ENCODE assay signal across 18 cellular contexts in genomic region chr6:168169624-168170023, GRCh38.
DNase-seq lines count a peak whose midpoint lies in the region; ATAC-seq, FAIRE-seq and TF ChIP-seq lines count a peak whose summit lies in the region.
"Had no signal": no experiment of that assay in that cellular context is flagged by ENCODE, and none has a peak within 500 bp of the region (broad histone marks: within the 10 kb centered on the region; RNA-seq: fewer than 3 reads in every experiment).

No MANE protein-coding gene starts in this region.

- H4K5ac ChIP-seq in H1 (ENCODE audit: insufficient read length, low read depth, low read length), result no peak overlapping the region

- no peak overlapping the region for H4K91ac ChIP-seq in H1 (replicated peaks; ENCODE audit: insufficient read length, low read length)

- TF ChIP-seq EP300 in H1 (IDR thresholded peaks at IDR 0.05; ENCODE audit: borderline replicate concordance in 1 of 2, low read depth in 2 of 2, low read length in 2 of 2), result no peak

- no peak overlapping the region for H2BK20ac ChIP-seq in H1 (ENCODE audit: low read length)

- no peak overlapping the region for H3K4me2 ChIP-seq in GM23338
- H3K4me2 ChIP-seq in H1 (ENCODE audit: insufficient read depth in 1 of 2, low read depth in 2 of 2, low read length in 2 of 2), result no peak overlapping the region
- H3K4me2 ChIP-seq: A549 had no signal

- TF ChIP-seq CTCF in A673 (conservative IDR thresholded peaks at IDR 0.05; ENCODE audit: low read depth, low read length) (no peak), GM23338 (conservative IDR thresholded peaks at IDR 0.05; ENCODE audit: low read depth in 2 of 2) (no peak), H1 (IDR thresholded peaks at IDR 0.05; ENCODE audit: control extremely low read depth in 1 of 3, insufficient read depth in 1 of 3, low read depth in 1 of 3, low read length in 3 of 3) (no peak), osteocyte (IDR thresholded peaks at IDR 0.05) (no peak), spleen (IDR thresholded peaks at IDR 0.05 in 8 of 11, conservative IDR thresholded peaks at IDR 0.05 in 3 of 11) (no peak)

- no peak overlapping the region for H3K9ac ChIP-seq in H1 (replicated peaks in 1 of 4; ENCODE audit: extremely low read depth in 1 of 4, low read depth in 3 of 4, low read length in 3 of 4)

- H3K27me3 ChIP-seq in A673 (replicated peaks; ENCODE audit: insufficient read depth, low read depth, low read length, poor library complexity) (no peaks in the 10 kb centered on the region), GM23338 (ENCODE audit: insufficient read depth) (no peaks in the 10 kb centered on the region), H1 (replicated peaks in 1 of 4; ENCODE audit: control insufficient read depth in 3 of 4, extremely low read depth in 1 of 4, insufficient read depth in 3 of 4, low read length in 3 of 4) (no peaks in the 10 kb centered on the region), spleen (replicated peaks in 1 of 7) (peaks cover 0 to 13% (median 0%) of the 10 kb centered on the region in 7 donors)

- CTCF ChIA-PET in A673 (lab: Charles Lee) (no interaction called here), H1 (lab: Charles Lee; ENCODE audit: partially characterized antibody) (no interaction called here)

- POLR2A ChIA-PET in A673 (lab: Charles Lee; ENCODE audit: low non-redundant PET), result no interaction called here
- POLR2A ChIA-PET in H1 (lab: Charles Lee; ENCODE audit: partially characterized antibody), result no interaction called here

- no peaks in the 10 kb centered on the region for H4K20me1 ChIP-seq in GM23338 (replicated peaks; ENCODE audit: insufficient read depth)
- H4K20me1 ChIP-seq in H1 (replicated peaks in 1 of 2; ENCODE audit: control insufficient read depth in 1 of 2, insufficient read depth in 2 of 2, low read length in 2 of 2), result no peaks in the 10 kb centered on the region

- H3K27ac Mint-ChIP-seq in GM23338, result 0 out of 2 replicates have a peak overlapping the region, but pooled peaks have one; percentile 54
- H3K27ac Mint-ChIP-seq in osteocyte (ENCODE audit: unreplicated experiment), result no peak overlapping the region
- H3K27ac Mint-ChIP-seq: CD14-positive monocyte; CD8-positive, alpha-beta T cell had no signal

- no peak overlapping the region for H3K4me3 Mint-ChIP-seq in GM23338
- no peak overlapping the region for H3K4me3 Mint-ChIP-seq in osteocyte (ENCODE audit: unreplicated experiment)
- H3K4me3 Mint-ChIP-seq: CD14-positive monocyte; CD8-positive, alpha-beta T cell had no signal

- no peaks in the 10 kb centered on the region for H3K23me2 ChIP-seq in H1 (ENCODE audit: low read depth, low read length)

- H3K4me3 ChIP-seq in A673 (ENCODE audit: low read depth, low read length, poor library complexity, severe bottlenecking) (no peak overlapping the region), GM23338 (no peak overlapping the region), H1 (ENCODE audit: extremely low read depth in 1 of 4, insufficient read depth in 2 of 4, low read depth in 3 of 4, low read length in 4 of 4) (no peak overlapping the region), spleen (no peak overlapping the region)
- H3K4me3 ChIP-seq: A549 had no signal

- H3K9me2 ChIP-seq in GM23338 (ENCODE audit: insufficient read depth), result no peaks in the 10 kb centered on the region

- peak overlapping the region; percentile 0; the same call in 1 of the 2 replicates for H2AK5ac ChIP-seq in H1 (ENCODE audit: low read depth, low read length)

- peaks cover 58% of the 10 kb centered on the region for H3K9me3 ChIP-seq in A673 (ENCODE audit: low read depth, low read length, poor library complexity, severe bottlenecking)
- H3K9me3 ChIP-seq in H1 (ENCODE audit: insufficient read depth in 2 of 2, low read depth in 1 of 2, low read length in 1 of 2), result peaks cover 0 to 5% of the 10 kb centered on the region in 2 experiments; a peak in 1 of 4 replicates
- peaks cover 0 to 14% (median 4%) of the 10 kb centered on the region in 8 donors for H3K9me3 ChIP-seq in spleen
- H3K9me3 ChIP-seq: A549 had no signal

- intact Hi-C loops in A673 (cut with micrococcal nuclease; ENCODE audit: unreplicated experiment), result no loop called here
- intact Hi-C loops in spleen (cut with DNase I; ENCODE audit: low total_unique reads), result no loop called here

- H3K36me3 Mint-ChIP-seq in GM23338 (ENCODE audit: low read depth), result peaks cover 28% of the 10 kb centered on the region
- peaks cover 2% of the 10 kb centered on the region for H3K36me3 Mint-ChIP-seq in osteocyte (ENCODE audit: unreplicated experiment)
- H3K36me3 Mint-ChIP-seq: CD14-positive monocyte; CD8-positive, alpha-beta T cell had no signal

- no TSS peak for BruUV-seq in A673 (replicated peaks; lab: Mats Ljungman, UMichigan)

- peaks cover 3% of the 10 kb centered on the region for H3K36me3 ChIP-seq in A673 (ENCODE audit: insufficient read depth, low read length, poor library complexity, severe bottlenecking)
- H3K36me3 ChIP-seq in GM23338 (ENCODE audit: insufficient read depth), result no peaks in the 10 kb centered on the region
- no peaks in the 10 kb centered on the region for H3K36me3 ChIP-seq in H1 (ENCODE audit: control insufficient read depth in 2 of 4, insufficient read depth in 4 of 4, low read length in 3 of 4)
- H3K36me3 ChIP-seq in spleen, result no peaks in the 10 kb centered on the region

- TF ChIP-seq RAD21 in H1 (IDR thresholded peaks at IDR 0.05 in 1 of 2, conservative IDR thresholded peaks at IDR 0.05 in 1 of 2; ENCODE audit: low read depth in 2 of 2, low read length in 2 of 2), result no peak

- H4K8ac ChIP-seq in H1 (ENCODE audit: extremely low read depth, insufficient read depth, low read length), result no peak overlapping the region

- DNase-seq in A673 (ENCODE audit: low spot score) (no peak), GM23338 (ENCODE audit: low spot score) (no peak), H1 (ENCODE audit: low read depth in 1 of 2, low spot score in 2 of 2) (peak in 1 of 2 experiments; percentile 31), osteocyte (ENCODE audit: extremely low spot score, unreplicated experiment) (peak; percentile 19), spleen (no peak), NCI-H1048 (lab: John Stamatoyannopoulos, UW) (no peak)
- DNase-seq: DMS153, DMS79 treated with DMSO at 0.1 percent for 48 hours, EL, IMR-90 had no signal

- H3K18ac ChIP-seq in H1 (ENCODE audit: extremely low read depth, low read length), result no peak overlapping the region

- peak overlapping the region; percentile 100 for H3K27ac ChIP-seq in A673 (ENCODE audit: low read depth, low read length, poor library complexity, severe bottlenecking)
- no peak overlapping the region for H3K27ac ChIP-seq in GM23338 (ENCODE audit: low read depth)
- H3K27ac ChIP-seq in H1 (ENCODE audit: low read depth, low read length), result no peak overlapping the region
- H3K27ac ChIP-seq in spleen, result no peak overlapping the region
- H3K27ac ChIP-seq: A549 had no signal

- ATAC-seq in GM23338, result no peak
- ATAC-seq in HG03097 (IDR thresholded peaks at IDR 0.05; ENCODE audit: low FRiP score, unreplicated experiment), result no peak
- ATAC-seq: A549; CD8-positive, alpha-beta T cell; HCT116 had no signal

- H3K27me3 Mint-ChIP-seq in GM23338 (ENCODE audit: insufficient read depth, low read depth, poor library complexity) (peaks cover 23% of the 10 kb centered on the region), osteocyte (ENCODE audit: unreplicated experiment) (peaks cover under 1% of the 10 kb centered on the region)

- H2BK12ac ChIP-seq in H1 (ENCODE audit: low read depth, low read length), result no peak overlapping the region; the same call in 1 of the 2 replicates

- H3K9me3 Mint-ChIP-seq in GM23338 (peaks cover 20% of the 10 kb centered on the region), osteocyte (ENCODE audit: unreplicated experiment) (no peaks in the 10 kb centered on the region)

- no peak overlapping the region for H3K14ac ChIP-seq in H1 (ENCODE audit: insufficient read length)

- H2AFZ ChIP-seq in GM23338 (no peak overlapping the region), H1 (ENCODE audit: low read length) (no peak overlapping the region)

- no peak overlapping the region for H3K23ac ChIP-seq in H1 (ENCODE audit: insufficient read length)

- no peak overlapping the region for H2BK15ac ChIP-seq in H1 (ENCODE audit: low read length)

- H3K4me1 ChIP-seq in A673 (ENCODE audit: insufficient read depth, low read length, poor library complexity, severe bottlenecking), result peaks cover 14% of the 10 kb centered on the region
- peaks cover 27% of the 10 kb centered on the region for H3K4me1 ChIP-seq in GM23338 (ENCODE audit: insufficient read depth)
- peaks cover 2 to 8% (median 4%) of the 10 kb centered on the region in 4 experiments; a peak in 4 of 7 replicates for H3K4me1 ChIP-seq in H1 (replicated peaks in 1 of 4; ENCODE audit: control insufficient read depth in 3 of 4, insufficient read depth in 4 of 4, low read length in 3 of 4)
- H3K4me1 ChIP-seq in spleen, result no peaks in the 10 kb centered on the region
- H3K4me1 ChIP-seq: A549 had no signal

- no peaks in the 10 kb centered on the region for H3F3A ChIP-seq in GM23338 (replicated peaks; ENCODE audit: low read depth)

- no peak overlapping the region for H3K56ac ChIP-seq in H1 (replicated peaks; ENCODE audit: insufficient read length, low read depth, low read length)

- H3K79me1 ChIP-seq in H1 (ENCODE audit: low read depth, low read length), result no peaks in the 10 kb centered on the region

- H2BK5ac ChIP-seq in H1 (ENCODE audit: low read depth, low read length), result no peak overlapping the region

- no peak for TF ChIP-seq POLR2A in H1 (IDR thresholded peaks at IDR 0.05; ENCODE audit: control extremely low read depth in 1 of 2, low read depth in 2 of 2, low read length in 2 of 2)
- no peak for TF ChIP-seq POLR2A in spleen (IDR thresholded peaks at IDR 0.05)

- WGBS in H1 (ENCODE audit: extremely low coverage in 1 of 2, insufficient coverage in 1 of 2, insufficient read length in 1 of 2, insufficient replicate concordance in 2 of 2, low coverage in 1 of 2, low lambda C conversion rate in 2 of 2, missing lambda C conversion rate in 1 of 2), 2 experiments, result 92% methylated on average over 11 of the region's 11 CpGs; no CpG with 5 or more reads in 1 of the 2 experiments
- 87 to 95% (median 91%) methylated on average over 11 of the region's 11 CpGs for WGBS in spleen, 5 donors

- H3K79me2 ChIP-seq in GM23338 (replicated peaks; ENCODE audit: insufficient read depth) (no peaks in the 10 kb centered on the region), H1 (ENCODE audit: control insufficient read depth in 1 of 2, insufficient read depth in 2 of 2, low read length in 2 of 2) (no peaks in the 10 kb centered on the region)

- no peak for FAIRE-seq in H1 (lab: Jason Lieb, UNC)
- FAIRE-seq: A549, D721Med, G401.6, GM12891 had no signal

- no peak overlapping the region for H3K4ac ChIP-seq in H1 (replicated peaks; ENCODE audit: insufficient read length, low read depth, low read length)

- peak overlapping the region; percentile 27 for H2BK120ac ChIP-seq in H1 (replicated peaks; ENCODE audit: low read depth, low read length)

- H3K4me1 Mint-ChIP-seq in GM23338, result peaks cover 43% of the 10 kb centered on the region
- H3K4me1 Mint-ChIP-seq in osteocyte (ENCODE audit: unreplicated experiment), result peaks cover 14% of the 10 kb centered on the region
- H3K4me1 Mint-ChIP-seq: CD14-positive monocyte had no signal

TF ChIP-seq in GM23338, 12 proteins besides CTCF, POLR2A, EP300 and RAD21 (continues in another document):
- no peak for TF ChIP-seq STAT1 (IDR thresholded peaks at IDR 0.05; ENCODE audit: unreplicated experiment)

TF ChIP-seq in H1, 55 proteins besides CTCF, POLR2A, EP300 and RAD21 (continues in another document):
- TF ChIP-seq TAF1 (IDR thresholded peaks at IDR 0.05; ENCODE audit: low read depth, low read length) (no peak), TAF7 (optimal IDR thresholded peaks at IDR 0.05; ENCODE audit: borderline replicate concordance, low read depth, low read length) (no peak)
